8 cellular contexts compared by ENCODE assay signal in the genomic region with DNA sequence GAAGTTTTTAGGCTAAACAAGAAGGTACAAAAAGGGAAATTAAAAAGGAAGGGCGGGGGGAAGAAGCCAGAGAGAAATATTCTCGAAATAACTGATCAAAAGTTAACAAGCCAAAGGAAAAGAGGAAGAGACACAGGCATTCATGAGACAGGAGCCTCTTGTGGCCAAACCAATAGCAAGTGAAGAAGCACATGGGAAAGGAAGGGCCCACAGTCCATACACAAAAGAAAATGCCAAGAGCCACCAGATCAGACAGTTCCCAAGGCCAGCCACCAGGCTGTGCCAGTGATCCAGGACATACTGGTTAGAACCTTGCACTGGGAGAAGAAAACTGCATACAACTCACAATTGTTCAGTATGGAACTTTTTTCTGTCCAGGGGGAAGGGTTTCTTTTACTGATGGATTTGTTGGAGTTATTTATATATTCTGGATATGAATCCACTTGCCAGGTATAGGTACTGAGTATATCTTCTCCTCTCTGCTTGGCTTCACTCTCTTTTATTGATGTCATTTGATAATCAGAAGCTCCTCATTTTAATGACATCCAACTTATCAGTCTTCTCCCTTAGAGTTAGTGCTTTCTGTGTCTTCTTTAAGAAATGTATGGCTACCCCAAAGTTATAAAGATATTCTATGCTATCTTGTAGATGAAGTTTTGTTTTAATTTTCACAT.
DNase-seq lines count a peak whose midpoint lies in the region; ATAC-seq and FAIRE-seq lines count a peak whose summit lies in the region.

No MANE protein-coding gene starts in this region.

- WGBS in mesendoderm (ENCODE audit: extremely low coverage, insufficient coverage, low lambda C conversion rate), result no CpG with 5 or more reads among the region's 2 CpGs

- H3K27me3 Mint-ChIP-seq in activated CD8-positive, alpha-beta T cell treated with anti-CD3 and anti-CD28 coated beads, Interleukin-2, amount 10 ng/mL, durations not matched to agents 7 days and 5 days (ENCODE audit: low read depth), result no peaks in the 10 kb centered on the region

- H4K5ac ChIP-seq in mesendoderm (ENCODE audit: low read length), result no peak overlapping the region

- H3K23ac ChIP-seq in mesendoderm (ENCODE audit: low read length), result no peak overlapping the region

- FAIRE-seq in endometrium (lab: Jason Lieb, UNC), result peak; percentile 48

- no peak overlapping the region for H2AK5ac ChIP-seq in mesendoderm (ENCODE audit: low read length)

- CTCF ChIA-PET in activated CD8-positive, alpha-beta T cell treated with anti-CD3 and anti-CD28 coated beads, Interleukin-2, amount 10 ng/mL, durations not matched to agents 7 days and 5 days (lab: Charles Lee), result interaction anchor here (0.6 to 25.7 kb wide), 18 partner anchors 10 to 169 kb away, joined by 3 to 656 read pairs (median 4); no protein-coding TSS in a partner anchor

- H3K27ac Mint-ChIP-seq in activated CD8-positive, alpha-beta T cell treated with anti-CD3 and anti-CD28 coated beads, Interleukin-2, amount 10 ng/mL, durations not matched to agents 7 days and 5 days, result no peak overlapping the region
- H3K27ac Mint-ChIP-seq in stimulated activated effector memory CD8-positive, alpha-beta T cell treated with anti-CD3 and anti-CD28 coated beads, Interleukin-12 subunit alpha, Interleukin-12 subunit beta, amount 100 ng/mL, for 72 hours, result peak overlapping the region; percentile 67

- H3K56ac ChIP-seq in mesendoderm (ENCODE audit: low read length), result no peak overlapping the region

- no peak overlapping the region for H4K8ac ChIP-seq in mesendoderm (ENCODE audit: low read depth, low read length)

- POLR2A ChIA-PET in activated CD8-positive, alpha-beta T cell treated with anti-CD3 and anti-CD28 coated beads, Interleukin-2, amount 10 ng/mL, durations not matched to agents 7 days and 5 days (lab: Charles Lee), result interaction anchor here (1.1 to 3.4 kb wide), 4 partner anchors 33 to 416 kb away, joined by 3 to 22 read pairs (median 6); no protein-coding TSS in a partner anchor

- no peaks in the 10 kb centered on the region for H3K4me1 ChIP-seq in mesendoderm (ENCODE audit: control insufficient read depth, low read depth, low read length)

- no peak overlapping the region for H3K4ac ChIP-seq in mesendoderm (ENCODE audit: low read depth, low read length)

- H3K79me2 ChIP-seq in mesendoderm (ENCODE audit: control insufficient read depth, insufficient read depth, low read length), result no peaks in the 10 kb centered on the region

- H3K79me1 ChIP-seq in mesendoderm (ENCODE audit: low read length), result no peaks in the 10 kb centered on the region

- no peak overlapping the region for H3K4me2 ChIP-seq in mesendoderm (ENCODE audit: low read length)

- peak; percentile 30 for ATAC-seq in HG03103 (IDR thresholded peaks at IDR 0.05; ENCODE audit: low read depth, unreplicated experiment)
- ATAC-seq in activated CD8-positive, alpha-beta T cell treated with anti-CD3 and anti-CD28 coated beads, Interleukin-2, amount 10 ng/mL, durations not matched to agents 7 days and 5 days, result no peak
- no peak for ATAC-seq in stimulated activated effector memory CD8-positive, alpha-beta T cell treated with anti-CD3 and anti-CD28 coated beads, Interleukin-12 subunit alpha, Interleukin-12 subunit beta, amount 100 ng/mL, for 72 hours

- no peak overlapping the region for H3K18ac ChIP-seq in mesendoderm (ENCODE audit: low read length)

- H3K9me3 Mint-ChIP-seq in activated CD8-positive, alpha-beta T cell treated with anti-CD3 and anti-CD28 coated beads, Interleukin-2, amount 10 ng/mL, durations not matched to agents 7 days and 5 days (ENCODE audit: insufficient read depth), result no peaks in the 10 kb centered on the region
- H3K9me3 Mint-ChIP-seq in stimulated activated effector memory CD8-positive, alpha-beta T cell treated with anti-CD3 and anti-CD28 coated beads, Interleukin-12 subunit alpha, Interleukin-12 subunit beta, amount 100 ng/mL, for 72 hours, result no peaks in the 10 kb centered on the region

- H2BK5ac ChIP-seq in mesendoderm (ENCODE audit: low read length), result no peak overlapping the region

- no peak overlapping the region for H2BK15ac ChIP-seq in mesendoderm (replicated peaks; ENCODE audit: low read depth)

- H3K36me3 ChIP-seq in mesendoderm (ENCODE audit: control insufficient read depth, insufficient read depth, low read length), result no peaks in the 10 kb centered on the region

- no peak overlapping the region for H2BK120ac ChIP-seq in mesendoderm (ENCODE audit: low read depth, low read length)

- DNase-seq in activated CD4-positive, CD25-positive, alpha-beta regulatory T cell (lab: John Stamatoyannopoulos, UW), result peak in 3 of 4 experiments; percentile 7 to 33 (median 10)
- no peak for DNase-seq in activated CD4-positive, CD25-positive, alpha-beta regulatory T cell treated with anti-CD3 and anti-CD28 coated beads, Interleukin-2, amount 50 U/mL, for 72 hours
- DNase-seq in NCI-H526 (lab: John Stamatoyannopoulos, UW) (peak; percentile 39 to 58), mesendoderm (peak; percentile 94)
- DNase-seq in activated CD8-positive, alpha-beta T cell treated with anti-CD3 and anti-CD28 coated beads, Interleukin-2, amount 10 ng/mL, durations not matched to agents 7 days and 5 days, result peak; percentile 64
- DNase-seq in stimulated activated effector memory CD8-positive, alpha-beta T cell treated with anti-CD3 and anti-CD28 coated beads, Interleukin-12 subunit alpha, Interleukin-12 subunit beta, amount 100 ng/mL, for 72 hours (ENCODE audit: low spot score in 2 of 2), result peak; percentile 25 to 66

- H3K27me3 ChIP-seq in mesendoderm (ENCODE audit: insufficient read depth, low read length, poor library complexity), result no peaks in the 10 kb centered on the region

- H3K4me1 Mint-ChIP-seq in activated CD8-positive, alpha-beta T cell treated with anti-CD3 and anti-CD28 coated beads, Interleukin-2, amount 10 ng/mL, durations not matched to agents 7 days and 5 days (ENCODE audit: low read depth), result peaks cover 86% of the 10 kb centered on the region
- peaks cover 93% of the 10 kb centered on the region for H3K4me1 Mint-ChIP-seq in stimulated activated effector memory CD8-positive, alpha-beta T cell treated with anti-CD3 and anti-CD28 coated beads, Interleukin-12 subunit alpha, Interleukin-12 subunit beta, amount 100 ng/mL, for 72 hours

- no peak overlapping the region for H3K4me3 Mint-ChIP-seq in activated CD8-positive, alpha-beta T cell treated with anti-CD3 and anti-CD28 coated beads, Interleukin-2, amount 10 ng/mL, durations not matched to agents 7 days and 5 days
- no peak overlapping the region for H3K4me3 Mint-ChIP-seq in stimulated activated effector memory CD8-positive, alpha-beta T cell treated with anti-CD3 and anti-CD28 coated beads, Interleukin-12 subunit alpha, Interleukin-12 subunit beta, amount 100 ng/mL, for 72 hours

- no peak overlapping the region for H3K4me3 ChIP-seq in mesendoderm (ENCODE audit: low read length)

- peaks cover 22% of the 10 kb centered on the region for H3K36me3 Mint-ChIP-seq in activated CD8-positive, alpha-beta T cell treated with anti-CD3 and anti-CD28 coated beads, Interleukin-2, amount 10 ng/mL, durations not matched to agents 7 days and 5 days (ENCODE audit: low read depth)
- peaks cover 33% of the 10 kb centered on the region for H3K36me3 Mint-ChIP-seq in stimulated activated effector memory CD8-positive, alpha-beta T cell treated with anti-CD3 and anti-CD28 coated beads, Interleukin-12 subunit alpha, Interleukin-12 subunit beta, amount 100 ng/mL, for 72 hours

- no peak overlapping the region for H3K27ac ChIP-seq in mesendoderm (ENCODE audit: low read depth, low read length)

- H3K9ac ChIP-seq in mesendoderm (ENCODE audit: low read length), result no peak overlapping the region
